Comparison of ENCODE assay signal across 1 cellular context in genomic region chr2:48270209-48270608, GRCh38.
A peak's percentile ranks its signal among the peaks of the same experiment; 100 is the strongest.
TF ChIP-seq lines count a peak whose summit lies in the region.

No MANE protein-coding gene starts in this region.

TF ChIP-seq in HepG2, 621 proteins besides CTCF, POLR2A, EP300 and RAD21 (continued from another document and continues in another):
- no peak for TF ChIP-seq ZXDC (CRISPR knock-in tag; IDR thresholded peaks at IDR 0.05)
- TF ChIP-seq SP5 (CRISPR knock-in tag; IDR thresholded peaks at IDR 0.05; ENCODE audit: borderline replicate concordance, low read depth), result no peak
- no peak for TF ChIP-seq ZNF17 (CRISPR knock-in tag; IDR thresholded peaks at IDR 0.05)
- TF ChIP-seq ISX (CRISPR knock-in tag; conservative IDR thresholded peaks at IDR 0.05), result no peak
- TF ChIP-seq FOXP1 (IDR thresholded peaks at IDR 0.05), result no peak
- TF ChIP-seq FOXP1 (CRISPR knock-in tag; IDR thresholded peaks at IDR 0.05), result peak; percentile 84
- peak; percentile 79; the same call in 1 of the 2 replicates for TF ChIP-seq HOMEZ (CRISPR knock-in tag; IDR thresholded peaks at IDR 0.05; ENCODE audit: low read depth)
- peak; percentile 89 for TF ChIP-seq HNF4G (IDR thresholded peaks at IDR 0.05; ENCODE audit: borderline replicate concordance, low read depth, low read length)
- TF ChIP-seq HNF4G (CRISPR knock-in tag; IDR thresholded peaks at IDR 0.05; ENCODE audit: borderline replicate concordance, low read depth), result no peak
- no peak for TF ChIP-seq ZNF34 (CRISPR knock-in tag; IDR thresholded peaks at IDR 0.05; ENCODE audit: borderline replicate concordance)
- TF ChIP-seq ZNF292 (CRISPR knock-in tag; IDR thresholded peaks at IDR 0.05; ENCODE audit: borderline replicate concordance, low read depth), result peak; percentile 85
- no peak for TF ChIP-seq ZNF251 (CRISPR knock-in tag; IDR thresholded peaks at IDR 0.05)
- TF ChIP-seq AHDC1 (CRISPR knock-in tag; IDR thresholded peaks at IDR 0.05; ENCODE audit: borderline replicate concordance), result peak; percentile 97
- TF ChIP-seq NR0B2 (CRISPR knock-in tag; IDR thresholded peaks at IDR 0.05), result no peak
- TF ChIP-seq ZFP37 (CRISPR knock-in tag; IDR thresholded peaks at IDR 0.05; ENCODE audit: borderline replicate concordance), result no peak
- no peak for TF ChIP-seq KLF11 (CRISPR knock-in tag; IDR thresholded peaks at IDR 0.05)
- no peak for TF ChIP-seq HBP1 (CRISPR knock-in tag; IDR thresholded peaks at IDR 0.05; ENCODE audit: low read depth)
- TF ChIP-seq ZNF234 (CRISPR knock-in tag; conservative IDR thresholded peaks at IDR 0.05), result no peak
- TF ChIP-seq NFIC (IDR thresholded peaks at IDR 0.05; ENCODE audit: low read length), result peak; percentile 89
- no peak for TF ChIP-seq TOE1 (CRISPR knock-in tag; IDR thresholded peaks at IDR 0.05)
- no peak for TF ChIP-seq NFE2L2 (IDR thresholded peaks at IDR 0.05; ENCODE audit: low read length)
- peak; percentile 85 for TF ChIP-seq ZMYM3 (CRISPR knock-in tag; IDR thresholded peaks at IDR 0.05)
- TF ChIP-seq KDM2A (CRISPR knock-in tag; IDR thresholded peaks at IDR 0.05; ENCODE audit: borderline replicate concordance, low read depth), result no peak
- TF ChIP-seq MTF1 (CRISPR knock-in tag; IDR thresholded peaks at IDR 0.05), result no peak
- peak; percentile 52; the same call in 1 of the 2 replicates for TF ChIP-seq THAP11 (CRISPR knock-in tag; IDR thresholded peaks at IDR 0.05)
- TF ChIP-seq ZNF343 (CRISPR knock-in tag; IDR thresholded peaks at IDR 0.05), result peak; percentile 46; the same call in 1 of the 2 replicates
- no peak for TF ChIP-seq SATB2 (CRISPR knock-in tag; IDR thresholded peaks at IDR 0.05)
- TF ChIP-seq ZNF773 (CRISPR knock-in tag; IDR thresholded peaks at IDR 0.05; ENCODE audit: borderline replicate concordance), result no peak
- no peak for TF ChIP-seq ZNF597 (CRISPR knock-in tag; IDR thresholded peaks at IDR 0.05)
- TF ChIP-seq NFE2 (CRISPR knock-in tag; IDR thresholded peaks at IDR 0.05), result no peak
- TF ChIP-seq CCDC6 (CRISPR knock-in tag; IDR thresholded peaks at IDR 0.05), result no peak
- TF ChIP-seq MTA1 (CRISPR knock-in tag; IDR thresholded peaks at IDR 0.05; ENCODE audit: borderline replicate concordance), result peak; percentile 58; the same call in 1 of the 2 replicates
- no peak for TF ChIP-seq LBX2 (CRISPR knock-in tag; IDR thresholded peaks at IDR 0.05; ENCODE audit: borderline replicate concordance)
- TF ChIP-seq STAT5B (CRISPR knock-in tag; IDR thresholded peaks at IDR 0.05), result no peak
- TF ChIP-seq MZF1 (CRISPR knock-in tag; IDR thresholded peaks at IDR 0.05; ENCODE audit: borderline replicate concordance), result no peak
- TF ChIP-seq ZNF574 (CRISPR knock-in tag; IDR thresholded peaks at IDR 0.05), result peak; percentile 28; the same call in 1 of the 2 replicates
- TF ChIP-seq ATF3 (CRISPR knock-in tag; IDR thresholded peaks at IDR 0.05), result no peak
- peak; percentile 62; the same call in 1 of the 2 replicates for TF ChIP-seq ZNF614 (CRISPR knock-in tag; IDR thresholded peaks at IDR 0.05; ENCODE audit: borderline replicate concordance)
- peak; percentile 51 for TF ChIP-seq ZNF781 (CRISPR knock-in tag; IDR thresholded peaks at IDR 0.05; ENCODE audit: borderline replicate concordance, not compliant biosample characterization)
- TF ChIP-seq FLYWCH1 (CRISPR knock-in tag; IDR thresholded peaks at IDR 0.05), result no peak
- peak; percentile 78; the same call in 1 of the 2 replicates for TF ChIP-seq FOXJ3 (CRISPR knock-in tag; IDR thresholded peaks at IDR 0.05; ENCODE audit: borderline replicate concordance)
- no peak for TF ChIP-seq GLI4 (CRISPR knock-in tag; IDR thresholded peaks at IDR 0.05; ENCODE audit: borderline replicate concordance)
- TF ChIP-seq ERF (CRISPR knock-in tag; IDR thresholded peaks at IDR 0.05), result peak; percentile 41; the same call in 1 of the 2 replicates
- no peak for TF ChIP-seq CSRNP2 (CRISPR knock-in tag; conservative IDR thresholded peaks at IDR 0.05; ENCODE audit: low read depth)
- TF ChIP-seq HDAC1 (CRISPR knock-in tag; IDR thresholded peaks at IDR 0.05), result peak; percentile 91
- peak; percentile 56 for TF ChIP-seq TEAD3 (CRISPR knock-in tag; optimal IDR thresholded peaks at IDR 0.05; ENCODE audit: borderline replicate concordance)
- TF ChIP-seq ZNF180 (CRISPR knock-in tag; IDR thresholded peaks at IDR 0.05; ENCODE audit: borderline replicate concordance, low read depth), result no peak
- peak; percentile 73; the same call in 1 of the 2 replicates for TF ChIP-seq ZNF772 (CRISPR knock-in tag; IDR thresholded peaks at IDR 0.05)
- TF ChIP-seq CREM (IDR thresholded peaks at IDR 0.05), result peak; percentile 61; the same call in 1 of the 2 replicates
- no peak for TF ChIP-seq CREM (CRISPR knock-in tag; IDR thresholded peaks at IDR 0.05)
